Comparison of ENCODE assay signal across 8 cellular contexts in genomic region chr2:58047373-58047674, GRCh38. TPM values are rescaled to one million over a fixed set of nuclear protein-coding genes. Genes with fewer than 3 reads are reported as not detected.
DNase-seq lines count a peak whose midpoint lies in the region; ATAC-seq and TF ChIP-seq lines count a peak whose summit lies in the region.

No MANE protein-coding gene starts in this region.

- peak overlapping the region; percentile 90 for H3K27ac ChIP-seq in duodenal mucosa (ENCODE audit: low read depth, low read length)

- H3K4me3 Mint-ChIP-seq in nephron = peak overlapping the region; percentile 85 to 93 (median 92)

- peak overlapping the region; percentile 68 to 89 for H3K9ac ChIP-seq in duodenal mucosa (ENCODE audit: low read depth in 1 of 2, low read length in 2 of 2)

- H3K4me1 Mint-ChIP-seq in nephron = peaks cover 14% of the 10 kb centered on the region

- H3K27ac Mint-ChIP-seq in nephron = peak overlapping the region; percentile 95 to 99 (median 97)

- no peaks in the 10 kb centered on the region for H3K27me3 ChIP-seq in duodenal mucosa (ENCODE audit: control insufficient read depth in 1 of 2, insufficient read depth in 2 of 2, low read length in 2 of 2)

- TF ChIP-seq CTCF in nephron (IDR thresholded peaks at IDR 0.05; ENCODE audit: unreplicated experiment in 3 of 3) = no peak

- no peaks in the 10 kb centered on the region for H3K27me3 Mint-ChIP-seq in nephron (ENCODE audit: low read depth)

- no peaks in the 10 kb centered on the region for H3K9me3 Mint-ChIP-seq in nephron

- no peaks in the 10 kb centered on the region for H3K9me3 ChIP-seq in duodenal mucosa (ENCODE audit: control insufficient read depth in 1 of 2, low read length in 2 of 2)

- H3K4me3 ChIP-seq in duodenal mucosa (ENCODE audit: low read depth in 1 of 2, low read length in 2 of 2) = peak overlapping the region; percentile 86 to 95

- DNase-seq in NCI-H146 treated with DMSO at 0.1 percent for 48 hours (lab: John Stamatoyannopoulos, UW; ENCODE audit: unreplicated experiment) (peak; percentile 56), NCI-H146 (lab: John Stamatoyannopoulos, UW) (no peak), NCI-H2227 (lab: John Stamatoyannopoulos, UW; ENCODE audit: unreplicated experiment) (peak; percentile 60), posterior vena cava (ENCODE audit: low spot score) (no peak), MV-4-11 (lab: John Stamatoyannopoulos, UW) (no peak)

- peaks cover 8% of the 10 kb centered on the region for H3K36me3 Mint-ChIP-seq in nephron (ENCODE audit: low read depth)

- peak; percentile 42 for ATAC-seq in HG02610 (IDR thresholded peaks at IDR 0.05; ENCODE audit: unreplicated experiment)

- peaks cover 15 to 22% of the 10 kb centered on the region in 2 donors for H3K4me1 ChIP-seq in duodenal mucosa (ENCODE audit: control insufficient read depth in 1 of 2, insufficient read depth in 2 of 2, low read length in 2 of 2)

- peaks cover 0 to 4% of the 10 kb centered on the region in 2 donors for H3K36me3 ChIP-seq in duodenal mucosa (ENCODE audit: control insufficient read depth in 1 of 2, insufficient read depth in 2 of 2, low read length in 2 of 2)

- intact Hi-C loops in posterior vena cava (cut with DNase I) = loop anchor here in 1 of 2 donors (10.0 kb wide), 1 partner anchor 167 kb away; no protein-coding TSS in a partner anchor

RNA-seq across cellular contexts. Expression of gene VRK2, which starts 0.7 kb away (rescaled TPM):
- total RNA-seq in posterior vena cava = 10 to 100 TPM; 27.7 to 41.0 TPM

Comparison
In these comparisons a context has a peak if more than half of its experiments do, and no peak if none do; other contexts are left out.
1. DNase-seq: peak in NCI-H146 treated with DMSO at 0.1 percent for 48 hours (single experiment) and NCI-H2227 (single experiment); none in NCI-H146 (single experiment), posterior vena cava (single experiment) and MV-4-11 (single experiment).